ENCODE assay signal across 31 cellular contexts in genomic region chr12:118704517-118704916, GRCh38.
DNase-seq lines count a peak whose midpoint lies in the region; ATAC-seq lines count a peak whose summit lies in the region.
"Had no signal": no experiment of that assay in that cellular context is flagged by ENCODE, and none has a peak within 500 bp of the region (broad histone marks: within the 10 kb centered on the region; RNA-seq: fewer than 3 reads in every experiment).

No MANE protein-coding gene starts in this region.

- no peak overlapping the region for H2BK15ac ChIP-seq in mesendoderm (replicated peaks; ENCODE audit: low read depth)

- no peak overlapping the region for H3K9ac ChIP-seq in mesendoderm (ENCODE audit: low read length)

- no peak overlapping the region for H3K4me2 ChIP-seq in mesendoderm (ENCODE audit: low read length)
- H3K4me2 ChIP-seq: PC-9 had no signal

- H2BK120ac ChIP-seq in mesendoderm (ENCODE audit: low read depth, low read length) = no peak overlapping the region

- no peak overlapping the region for H3K23ac ChIP-seq in mesendoderm (ENCODE audit: low read length)

- H3K56ac ChIP-seq in mesendoderm (ENCODE audit: low read length) = no peak overlapping the region

- CTCF ChIA-PET in activated CD8-positive, alpha-beta T cell treated with anti-CD3 and anti-CD28 coated beads, Interleukin-2, amount 10 ng/mL, durations not matched to agents 7 days and 5 days (lab: Charles Lee) = no interaction called here

- H4K5ac ChIP-seq in mesendoderm (ENCODE audit: low read length) = no peak overlapping the region

- H3K79me2 ChIP-seq in mesendoderm (ENCODE audit: control insufficient read depth, insufficient read depth, low read length) = no peaks in the 10 kb centered on the region

- no peaks in the 10 kb centered on the region for H3K4me1 ChIP-seq in mesendoderm (ENCODE audit: control insufficient read depth, low read depth, low read length)
- H3K4me1 ChIP-seq: foreskin keratinocyte, HAP-1, psoas muscle, testis, vagina had no signal

- POLR2A ChIA-PET in activated CD8-positive, alpha-beta T cell treated with anti-CD3 and anti-CD28 coated beads, Interleukin-2, amount 10 ng/mL, durations not matched to agents 7 days and 5 days (lab: Charles Lee) = no interaction called here

- H3K4me3 ChIP-seq in mesendoderm (ENCODE audit: low read length) = no peak overlapping the region
- H3K4me3 ChIP-seq: HAP-1, lung, PC-9, psoas muscle, testis, vagina had no signal

- H3K27ac Mint-ChIP-seq in activated CD8-positive, alpha-beta T cell treated with anti-CD3 and anti-CD28 coated beads, Interleukin-2, amount 10 ng/mL, durations not matched to agents 7 days and 5 days = no peak overlapping the region
- H3K27ac Mint-ChIP-seq: activated naive CD8-positive, alpha-beta T cell treated with anti-CD3 and anti-CD28 coated beads, Interleukin-2, amount 10 ng/mL, durations not matched to agents 7 days and 5 days; stimulated activated naive B cell treated with anti-CD40 and anti-IgM and Interleukin-4, amounts not matched to agents 10 μg/mL and 1 μg/mL and 100 μg/mL, for 72 hours; T-helper 1 cell treated with Interleukin-12 subunit alpha and Interleukin-12 subunit beta and Interleukin-4 antibody, amounts not matched to agents 30 μg/mL and 1 μg/mL, for 36 hours had no signal

- no peak for ATAC-seq in activated CD8-positive, alpha-beta T cell treated with anti-CD3 and anti-CD28 coated beads, Interleukin-2, amount 10 ng/mL, durations not matched to agents 7 days and 5 days
- ATAC-seq: foreskin keratinocyte; psoas muscle; stimulated activated naive B cell treated with anti-CD40 and anti-IgM and Interleukin-4, amounts not matched to agents 10 μg/mL and 1 μg/mL and 100 μg/mL, for 72 hours had no signal

- peak; percentile 35 for DNase-seq in NCI-H748 (lab: John Stamatoyannopoulos, UW; ENCODE audit: unreplicated experiment)
- DNase-seq in NCI-H748 treated with DMSO at 0.1 percent for 48 hours (lab: John Stamatoyannopoulos, UW) = no peak
- peak; percentile 3 for DNase-seq in HT-29 (ENCODE audit: low spot score)
- DNase-seq in SW480 (ENCODE audit: low spot score) = peak; percentile 2
- peak; percentile 31 for DNase-seq in mesendoderm
- DNase-seq in activated CD8-positive, alpha-beta T cell treated with anti-CD3 and anti-CD28 coated beads, Interleukin-2, amount 10 ng/mL, durations not matched to agents 7 days and 5 days = no peak
- no peak for DNase-seq in pons (ENCODE audit: low spot score)
- DNase-seq in A172 (ENCODE audit: low spot score) = no peak
- DNase-seq: activated CD4-positive, alpha-beta T cell treated with anti-CD3 and anti-CD28 coated beads, Interleukin-2, amount 50 U/mL, for 48 hours; activated effector memory CD4-positive, alpha-beta T cell treated with Interleukin-2 at 50 U/mL for 16 hours; activated naive CD8-positive, alpha-beta T cell treated with anti-CD3 and anti-CD28 coated beads, Interleukin-2, amount 10 ng/mL, durations not matched to agents 7 days and 5 days; foreskin keratinocyte; GDM1; hippocampal formation; IMR-90; kidney; NCI-H1930; NCI-H69; PC-9; psoas muscle; SIG-M5; stimulated activated CD4-positive, alpha-beta T cell treated with anti-CD3 and anti-CD28 coated beads, Interleukin-2, amount 100 ng/mL, for 24 hours; stimulated activated naive B cell treated with anti-CD40 and anti-IgM and Interleukin-4, amounts not matched to agents 10 μg/mL and 1 μg/mL and 100 μg/mL, for 72 hours; testis had no signal

- no peaks in the 10 kb centered on the region for H3K27me3 Mint-ChIP-seq in activated CD8-positive, alpha-beta T cell treated with anti-CD3 and anti-CD28 coated beads, Interleukin-2, amount 10 ng/mL, durations not matched to agents 7 days and 5 days (ENCODE audit: low read depth)
- H3K27me3 Mint-ChIP-seq: stimulated activated naive B cell treated with anti-CD40 and anti-IgM and Interleukin-4, amounts not matched to agents 10 μg/mL and 1 μg/mL and 100 μg/mL, for 72 hours had no signal

- H3K4me3 Mint-ChIP-seq in activated CD8-positive, alpha-beta T cell treated with anti-CD3 and anti-CD28 coated beads, Interleukin-2, amount 10 ng/mL, durations not matched to agents 7 days and 5 days = no peak overlapping the region
- H3K4me3 Mint-ChIP-seq: activated naive CD8-positive, alpha-beta T cell treated with anti-CD3 and anti-CD28 coated beads, Interleukin-2, amount 10 ng/mL, durations not matched to agents 7 days and 5 days; stimulated activated naive B cell treated with anti-CD40 and anti-IgM and Interleukin-4, amounts not matched to agents 10 μg/mL and 1 μg/mL and 100 μg/mL, for 72 hours; T-helper 1 cell treated with Interleukin-12 subunit alpha and Interleukin-12 subunit beta and Interleukin-4 antibody, amounts not matched to agents 30 μg/mL and 1 μg/mL, for 36 hours had no signal

- H2AK5ac ChIP-seq in mesendoderm (ENCODE audit: low read length) = no peak overlapping the region

- H3K4ac ChIP-seq in mesendoderm (ENCODE audit: low read depth, low read length) = no peak overlapping the region

- H2BK5ac ChIP-seq in mesendoderm (ENCODE audit: low read length) = no peak overlapping the region

- H3K4me1 Mint-ChIP-seq in activated CD8-positive, alpha-beta T cell treated with anti-CD3 and anti-CD28 coated beads, Interleukin-2, amount 10 ng/mL, durations not matched to agents 7 days and 5 days (ENCODE audit: low read depth) = no peaks in the 10 kb centered on the region
- H3K4me1 Mint-ChIP-seq: activated naive CD8-positive, alpha-beta T cell treated with anti-CD3 and anti-CD28 coated beads, Interleukin-2, amount 10 ng/mL, durations not matched to agents 7 days and 5 days; stimulated activated naive B cell treated with anti-CD40 and anti-IgM and Interleukin-4, amounts not matched to agents 10 μg/mL and 1 μg/mL and 100 μg/mL, for 72 hours had no signal

- no peak overlapping the region for H3K27ac ChIP-seq in mesendoderm (ENCODE audit: low read depth, low read length)
- H3K27ac ChIP-seq: C4-2B, foreskin keratinocyte, neutrophil, PC-9, psoas muscle, testis, vagina, VCaP had no signal

- H3K79me1 ChIP-seq in mesendoderm (ENCODE audit: low read length) = no peaks in the 10 kb centered on the region

- no peaks in the 10 kb centered on the region for H3K9me3 Mint-ChIP-seq in activated CD8-positive, alpha-beta T cell treated with anti-CD3 and anti-CD28 coated beads, Interleukin-2, amount 10 ng/mL, durations not matched to agents 7 days and 5 days (ENCODE audit: insufficient read depth)

- no CpG with 5 or more reads among the region's 4 CpGs for WGBS in mesendoderm (ENCODE audit: extremely low coverage, insufficient coverage, low lambda C conversion rate)

- no peak overlapping the region for H4K8ac ChIP-seq in mesendoderm (ENCODE audit: low read depth, low read length)

- no peaks in the 10 kb centered on the region for H3K36me3 ChIP-seq in mesendoderm (ENCODE audit: control insufficient read depth, insufficient read depth, low read length)
- H3K36me3 ChIP-seq: HAP-1, neutrophil, vagina had no signal

- no peak overlapping the region for H3K18ac ChIP-seq in mesendoderm (ENCODE audit: low read length)

- H3K36me3 Mint-ChIP-seq in activated CD8-positive, alpha-beta T cell treated with anti-CD3 and anti-CD28 coated beads, Interleukin-2, amount 10 ng/mL, durations not matched to agents 7 days and 5 days (ENCODE audit: low read depth) = no peaks in the 10 kb centered on the region
- H3K36me3 Mint-ChIP-seq: activated naive CD8-positive, alpha-beta T cell treated with anti-CD3 and anti-CD28 coated beads, Interleukin-2, amount 10 ng/mL, durations not matched to agents 7 days and 5 days; stimulated activated naive B cell treated with anti-CD40 and anti-IgM and Interleukin-4, amounts not matched to agents 10 μg/mL and 1 μg/mL and 100 μg/mL, for 72 hours had no signal

- no peaks in the 10 kb centered on the region for H3K27me3 ChIP-seq in mesendoderm (ENCODE audit: insufficient read depth, low read length, poor library complexity)
- H3K27me3 ChIP-seq: foreskin keratinocyte, neutrophil, testis, vagina had no signal

Comparison
In these comparisons a context has a peak if more than half of its experiments do, and no peak if none do; other contexts are left out.
1. DNase-seq: peak in NCI-H748 (single experiment), HT-29 (single experiment), SW480 (single experiment) and mesendoderm (single experiment); none in NCI-H748 treated with DMSO at 0.1 percent for 48 hours (single experiment), activated CD8-positive, alpha-beta T cell treated with anti-CD3 and anti-CD28 coated beads, Interleukin-2, amount 10 ng/mL, durations not matched to agents 7 days and 5 days (single experiment), pons (single experiment) and A172 (single experiment).